ENCODE assay signal across 8 cellular contexts in the genomic region with DNA sequence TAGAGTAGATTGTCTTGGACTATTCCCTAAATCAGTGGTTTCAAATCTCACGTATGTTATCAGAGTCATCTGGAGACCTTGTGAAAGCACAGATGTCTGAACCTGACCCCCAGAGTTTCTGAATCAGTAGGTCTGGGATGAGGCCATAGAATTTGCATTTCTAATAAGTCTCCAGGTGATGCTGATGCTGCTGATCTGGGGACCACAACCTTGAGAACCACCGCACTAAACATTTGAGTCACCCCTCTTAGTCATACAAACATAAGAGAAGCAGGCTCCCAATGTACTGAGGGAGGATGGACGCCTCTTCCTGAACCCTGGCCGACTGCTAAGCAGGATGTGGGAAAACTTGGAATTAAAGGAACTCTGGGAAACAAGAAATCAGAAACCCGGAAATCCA.
DNase-seq lines count a peak whose midpoint lies in the region; ATAC-seq and TF ChIP-seq lines count a peak whose summit lies in the region.

No MANE protein-coding gene starts in this region.

- no peaks in the 10 kb centered on the region for H3F3A ChIP-seq in GM23338 (replicated peaks; ENCODE audit: low read depth)

- peaks cover 6% of the 10 kb centered on the region; the same call in 1 of the 2 replicates for H3K4me1 ChIP-seq in GM23338 (ENCODE audit: insufficient read depth)

- no peaks in the 10 kb centered on the region for H3K79me2 ChIP-seq in GM23338 (replicated peaks; ENCODE audit: insufficient read depth)

- H3K4me2 ChIP-seq in GM23338, result no peak overlapping the region

- H3K27me3 ChIP-seq in GM23338 (ENCODE audit: insufficient read depth), result no peaks in the 10 kb centered on the region

- intact Hi-C loops in head of caudate nucleus (cut with DNase I), result no loop called here

- no peak for TF ChIP-seq CTCF in GM23338 (conservative IDR thresholded peaks at IDR 0.05; ENCODE audit: low read depth in 2 of 2)

- H3K4me1 Mint-ChIP-seq in activated T-helper 17 cell treated with anti-CD3 and anti-CD28 coated beads, Interleukin-2, amount 50 U/mL, for 72 hours, result peaks cover 18% of the 10 kb centered on the region
- no peaks in the 10 kb centered on the region for H3K4me1 Mint-ChIP-seq in GM23338

- no peak overlapping the region for H3K27ac Mint-ChIP-seq in activated T-helper 17 cell treated with anti-CD3 and anti-CD28 coated beads, Interleukin-2, amount 50 U/mL, for 72 hours
- H3K27ac Mint-ChIP-seq in GM23338, result no peak overlapping the region

- DNase-seq in Daoy (ENCODE audit: low read depth) (peak; percentile 75), head of caudate nucleus (no peak), dermis blood vessel endothelial cell (no peak), GM23338 (ENCODE audit: low spot score) (no peak)

- H3K36me3 Mint-ChIP-seq in activated T-helper 17 cell treated with anti-CD3 and anti-CD28 coated beads, Interleukin-2, amount 50 U/mL, for 72 hours (ENCODE audit: low read depth), result peaks cover 7% of the 10 kb centered on the region
- H3K36me3 Mint-ChIP-seq in GM23338 (ENCODE audit: low read depth), result no peaks in the 10 kb centered on the region

- H3K4me3 Mint-ChIP-seq in activated T-helper 17 cell treated with anti-CD3 and anti-CD28 coated beads, Interleukin-2, amount 50 U/mL, for 72 hours, result peak overlapping the region; percentile 12
- H3K4me3 Mint-ChIP-seq in GM23338, result no peak overlapping the region

- H3K9me2 ChIP-seq in GM23338 (ENCODE audit: insufficient read depth), result 0 out of 2 replicates have a peak, but pooled peaks cover 3% of the 10 kb centered on the region

- H3K27me3 Mint-ChIP-seq in activated T-helper 17 cell treated with anti-CD3 and anti-CD28 coated beads, Interleukin-2, amount 50 U/mL, for 72 hours, result peaks cover 3% of the 10 kb centered on the region
- H3K27me3 Mint-ChIP-seq in GM23338 (ENCODE audit: insufficient read depth, low read depth, poor library complexity), result peaks cover 2% of the 10 kb centered on the region

- H3K9me3 Mint-ChIP-seq in activated T-helper 17 cell treated with anti-CD3 and anti-CD28 coated beads, Interleukin-2, amount 50 U/mL, for 72 hours, result no peaks in the 10 kb centered on the region
- H3K9me3 Mint-ChIP-seq in GM23338, result no peaks in the 10 kb centered on the region

- H3K36me3 ChIP-seq in GM23338 (ENCODE audit: insufficient read depth), result no peaks in the 10 kb centered on the region

- no peaks in the 10 kb centered on the region for H4K20me1 ChIP-seq in GM23338 (replicated peaks; ENCODE audit: insufficient read depth)

- no peak overlapping the region for H2AFZ ChIP-seq in GM23338

- H3K4me3 ChIP-seq in GM23338, result no peak overlapping the region

- ATAC-seq in GM19397 (IDR thresholded peaks at IDR 0.05; ENCODE audit: unreplicated experiment) (peak; percentile 59), HG03066 (IDR thresholded peaks at IDR 0.05; ENCODE audit: low read depth, unreplicated experiment) (peak; percentile 49), HG03571 (IDR thresholded peaks at IDR 0.05; ENCODE audit: unreplicated experiment) (no peak), GM23338 (no peak)
- peak; percentile 82 for ATAC-seq in activated T-helper 17 cell treated with anti-CD3 and anti-CD28 coated beads, Interleukin-2, amount 50 U/mL, for 72 hours (replicated peaks)

- no peak overlapping the region for H3K27ac ChIP-seq in GM23338 (ENCODE audit: low read depth)

TF ChIP-seq in GM23338, 12 proteins besides CTCF, POLR2A, EP300 and RAD21 (continues in another document):
- TF ChIP-seq CREB1 (CRISPR knock-in tag; IDR thresholded peaks at IDR 0.05; ENCODE audit: low read depth) (no peak), JUNB (IDR thresholded peaks at IDR 0.05; ENCODE audit: unreplicated experiment) (no peak), STAT1 (IDR thresholded peaks at IDR 0.05; ENCODE audit: unreplicated experiment) (no peak), REST (IDR thresholded peaks at IDR 0.05; ENCODE audit: unreplicated experiment) (no peak), ZNF114 (CRISPR knock-in tag; IDR thresholded peaks at IDR 0.05) (no peak), EZH2 (IDR thresholded peaks at IDR 0.05; ENCODE audit: low read depth, unreplicated experiment) (no peak), POLR2AphosphoS5 (IDR thresholded peaks at IDR 0.05; ENCODE audit: low read depth) (no peak), ZNF331 (CRISPR knock-in tag; IDR thresholded peaks at IDR 0.05; ENCODE audit: low read depth) (no peak), EZH2phosphoT487 (IDR thresholded peaks at IDR 0.05; ENCODE audit: unreplicated experiment) (no peak), ZNF462 (CRISPR knock-in tag; IDR thresholded peaks at IDR 0.05) (no peak)

Comparison
In these comparisons a context has a peak if more than half of its experiments do, and no peak if none do; other contexts are left out.
1. ATAC-seq: peak in GM19397 (single experiment), HG03066 (single experiment) and activated T-helper 17 cell treated with anti-CD3 and anti-CD28 coated beads, Interleukin-2, amount 50 U/mL, for 72 hours (single experiment); none in HG03571 (single experiment) and GM23338 (single experiment).